In the genomic region with DNA sequence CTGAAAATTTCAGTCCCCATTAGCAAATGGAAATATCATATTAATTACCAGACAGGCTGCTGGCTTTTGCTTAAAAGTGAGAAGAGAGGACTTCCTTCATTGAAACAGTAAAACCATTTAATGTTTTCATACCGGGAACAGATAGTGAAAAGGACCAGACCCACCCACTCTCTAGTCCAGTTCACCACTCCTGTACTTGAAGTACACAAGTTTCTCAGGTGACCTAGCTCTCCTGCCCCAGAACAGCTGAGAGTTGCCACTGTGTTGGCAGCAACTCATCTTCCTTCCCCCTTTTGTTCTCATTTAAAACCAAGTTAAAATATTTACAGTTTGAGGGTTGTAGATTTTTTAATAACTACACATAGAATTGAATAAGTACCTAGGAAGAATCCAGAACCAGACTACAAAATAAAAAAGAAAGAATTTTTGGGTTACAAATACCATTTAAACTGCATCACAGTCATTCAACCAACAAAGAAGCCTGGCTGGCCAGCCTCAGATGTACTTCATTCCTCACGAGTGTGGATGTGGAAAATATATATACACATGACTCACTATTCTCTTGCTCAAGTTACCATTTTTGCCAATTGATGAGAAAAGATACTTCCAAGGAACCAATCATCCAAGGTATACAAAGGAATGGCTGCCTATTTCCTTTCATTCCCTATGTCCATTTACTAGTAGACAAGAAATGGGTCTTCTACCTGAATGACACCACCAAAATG, we compare ENCODE assay signal across 13 cellular contexts.
DNase-seq lines count a peak whose midpoint lies in the region; ATAC-seq lines count a peak whose summit lies in the region.
"Had no signal": no experiment of that assay in that cellular context is flagged by ENCODE, and none has a peak within 500 bp of the region (broad histone marks: within the 10 kb centered on the region; RNA-seq: fewer than 3 reads in every experiment).

No MANE protein-coding gene starts in this region.

- H3K4me1 ChIP-seq in ACC112 (ENCODE audit: control insufficient read depth, insufficient read depth, low read length, unreplicated experiment) = peaks cover 3% of the 10 kb centered on the region

- H2AFZ ChIP-seq in ACC112 (ENCODE audit: low read length, unreplicated experiment) = no peak overlapping the region

- H3K27me3 ChIP-seq in ACC112 (ENCODE audit: insufficient read depth, low read length) = no peaks in the 10 kb centered on the region

- no peak overlapping the region for H3K4me3 ChIP-seq in ACC112 (ENCODE audit: low read depth, low read length)

- peak overlapping the region; percentile 40; the same call in 1 of the 2 replicates for H3K27ac ChIP-seq in ACC112 (ENCODE audit: low read depth, low read length)

- H3K79me2 ChIP-seq in ACC112 (ENCODE audit: control insufficient read depth, insufficient read depth, low read length, unreplicated experiment) = no peaks in the 10 kb centered on the region

- DNase-seq in RPMI7951 (ENCODE audit: low read depth) = peak; percentile 52
- DNase-seq in fibroblast of peridontal ligament (ENCODE audit: extremely low read depth) = peak; percentile 90
- DNase-seq in putamen (ENCODE audit: low spot score) = no peak
- DNase-seq in 8988T = no peak
- DNase-seq in AML-193 (lab: John Stamatoyannopoulos, UW) = no peak
- no peak for DNase-seq in NCI-H748 (lab: John Stamatoyannopoulos, UW; ENCODE audit: unreplicated experiment)
- DNase-seq: activated naive CD8-positive, alpha-beta T cell treated with anti-CD3 and anti-CD28 coated beads for 36 hours; GF-D8; immature natural killer cell; natural killer cell; NCI-H1092 had no signal

- H3K36me3 ChIP-seq in ACC112 (ENCODE audit: insufficient read depth, low read length) = no peaks in the 10 kb centered on the region

- peak; percentile 77 for ATAC-seq in GM19372 (IDR thresholded peaks at IDR 0.05; ENCODE audit: low read depth, unreplicated experiment)
- ATAC-seq: natural killer cell had no signal

Comparison
In these comparisons a context has a peak if more than half of its experiments do, and no peak if none do; other contexts are left out.
1. DNase-seq: peak in RPMI7951 (single experiment) and fibroblast of peridontal ligament (single experiment); none in putamen (single experiment), 8988T (single experiment), AML-193 (0 of 2) and NCI-H748 (single experiment).